Comparison of ENCODE assay signal across 9 cellular contexts in the genomic region with DNA sequence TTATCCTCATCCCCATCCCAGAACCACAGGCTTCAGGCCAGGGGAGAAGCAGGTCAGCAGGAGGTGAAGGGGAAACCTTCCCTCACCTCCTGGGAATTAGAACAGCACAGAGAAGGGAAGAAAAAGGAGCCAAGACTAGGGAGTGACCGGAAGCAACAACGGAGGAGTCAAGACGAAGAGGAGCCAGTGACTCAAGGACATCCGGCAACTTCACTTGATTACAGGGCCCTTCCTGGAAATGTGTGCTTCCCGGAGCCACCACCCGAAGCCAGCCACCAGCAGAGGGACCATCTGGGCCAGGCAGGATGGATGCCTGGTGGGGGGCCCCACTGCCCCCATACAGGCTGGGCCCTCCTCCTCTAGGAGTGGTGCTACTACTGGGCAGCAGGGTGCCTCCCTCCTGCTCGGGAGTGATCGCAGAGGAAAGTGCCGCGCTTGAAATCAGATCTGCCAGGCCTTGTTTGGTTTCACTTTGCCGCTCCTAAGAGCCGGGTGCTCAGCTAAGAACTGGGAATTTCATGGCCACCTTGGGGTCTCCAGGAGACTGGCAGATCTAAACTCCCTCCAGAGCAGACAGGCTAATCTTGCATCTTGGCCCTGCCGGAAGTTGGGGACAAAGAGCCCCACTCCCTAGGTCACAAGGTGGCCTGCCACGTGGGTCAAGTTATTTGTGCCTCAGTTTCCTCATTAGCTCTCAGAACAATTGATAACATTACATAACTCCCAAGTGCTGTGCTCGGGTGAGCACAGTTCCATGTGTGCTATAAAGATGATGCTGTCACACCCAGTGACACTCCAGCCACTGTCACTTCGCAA. TPM values are rescaled to one million over a fixed set of nuclear protein-coding genes. Genes with fewer than 3 reads are reported as not detected.
DNase-seq lines count a peak whose midpoint lies in the region; ATAC-seq, FAIRE-seq and TF ChIP-seq lines count a peak whose summit lies in the region.
"Had no signal": no experiment of that assay in that cellular context is flagged by ENCODE, and none has a peak within 500 bp of the region (broad histone marks: within the 10 kb centered on the region; RNA-seq: fewer than 3 reads in every experiment).

No MANE protein-coding gene starts in this region.

- peaks cover 72% of the 10 kb centered on the region for H3K4me1 ChIP-seq in A673 (ENCODE audit: insufficient read depth, low read length, poor library complexity, severe bottlenecking)
- peaks cover 40 to 63% (median 48%) of the 10 kb centered on the region in 3 donors for H3K4me1 ChIP-seq in pancreas

- H3K9me3 ChIP-seq in A673 (ENCODE audit: low read depth, low read length, poor library complexity, severe bottlenecking) = no peaks in the 10 kb centered on the region
- no peaks in the 10 kb centered on the region for H3K9me3 ChIP-seq in T-helper 17 cell (ENCODE audit: control insufficient read depth, low read length, poor library complexity, severe bottlenecking)
- H3K9me3 ChIP-seq in pancreas = no peaks in the 10 kb centered on the region

- POLR2A ChIA-PET in A673 (lab: Charles Lee; ENCODE audit: low non-redundant PET) = no interaction called here

- peaks cover 8% of the 10 kb centered on the region for H3K4me1 Mint-ChIP-seq in T-helper 17 cell
- H3K4me1 Mint-ChIP-seq in activated naive CD8-positive, alpha-beta T cell treated with anti-CD3 and anti-CD28 coated beads for 36 hours = peaks cover 2% of the 10 kb centered on the region

- WGBS in pancreas, 2 donors = 7% methylated on average over 16 of the region's 16 CpGs

- TF ChIP-seq CTCF in A673 (conservative IDR thresholded peaks at IDR 0.05; ENCODE audit: low read depth, low read length) = peak; percentile 58
- peak; percentile 47 for TF ChIP-seq CTCF in HFF-Myc (IDR thresholded peaks at IDR 0.05; ENCODE audit: low read depth, low read length, missing control alignments)
- peak; percentile 44 for TF ChIP-seq CTCF in fibroblast of the aortic adventitia (IDR thresholded peaks at IDR 0.05; ENCODE audit: insufficient read depth, low read length)
- no peak for TF ChIP-seq CTCF in pancreas (IDR thresholded peaks at IDR 0.05)

- DNase-seq in A673 (ENCODE audit: low spot score) (peak; percentile 94), HFF-Myc (ENCODE audit: extremely low read depth, low read depth) (no peak), T-helper 17 cell (no peak), fibroblast of the aortic adventitia (ENCODE audit: low read depth) (peak; percentile 88), pancreas (peak in 4 of 6 donors; percentile 43 to 68 (median 56)), germinal center (ENCODE audit: low spot score) (no peak)
- DNase-seq in activated CD4-positive, alpha-beta T cell treated with anti-CD3 and anti-CD28 coated beads, Interleukin-2, amount 50 U/mL, for 48 hours = no peak
- no peak for DNase-seq in activated naive CD8-positive, alpha-beta T cell treated with anti-CD3 and anti-CD28 coated beads for 36 hours

- H3K27me3 ChIP-seq in A673 (replicated peaks; ENCODE audit: insufficient read depth, low read depth, low read length, poor library complexity) (no peaks in the 10 kb centered on the region), pancreas (no peaks in the 10 kb centered on the region)

- ATAC-seq in T-helper 17 cell (no peak), pancreas (peak in 3 of 4 donors; percentile 2 to 24 (median 5))

- no peaks in the 10 kb centered on the region for H3K9me3 Mint-ChIP-seq in activated naive CD8-positive, alpha-beta T cell treated with anti-CD3 and anti-CD28 coated beads for 36 hours

- no peak overlapping the region for H3K27ac Mint-ChIP-seq in T-helper 17 cell
- no peak overlapping the region for H3K27ac Mint-ChIP-seq in activated naive CD8-positive, alpha-beta T cell treated with anti-CD3 and anti-CD28 coated beads for 36 hours

- H3K36me3 Mint-ChIP-seq in T-helper 17 cell (ENCODE audit: low read depth) = no peaks in the 10 kb centered on the region
- H3K36me3 Mint-ChIP-seq in activated naive CD8-positive, alpha-beta T cell treated with anti-CD3 and anti-CD28 coated beads for 36 hours = no peaks in the 10 kb centered on the region

- peak overlapping the region; percentile 38 for H3K4me3 ChIP-seq in A673 (ENCODE audit: low read depth, low read length, poor library complexity, severe bottlenecking)
- peak overlapping the region; percentile 41 for H3K4me3 ChIP-seq in HFF-Myc (replicated peaks; ENCODE audit: low read depth, low read length)
- peak overlapping the region; percentile 62 for H3K4me3 ChIP-seq in fibroblast of the aortic adventitia (ENCODE audit: low read depth, low read length)
- H3K4me3 ChIP-seq in pancreas = peak overlapping the region in 2 of 4 donors; percentile 24 to 40

- intact Hi-C loops in A673 (cut with micrococcal nuclease; ENCODE audit: unreplicated experiment) (no loop called here), pancreas (cut with DNase I) (loop anchor here in 1 of 3 donors (5.0 kb wide), 1 partner anchor 43 kb away; the partner anchor contains the start of gene CPSF4L)

- BruUV-seq in A673 (replicated peaks; lab: Mats Ljungman, UMichigan) = no TSS peak

- CTCF ChIA-PET in A673 (lab: Charles Lee) = no interaction called here

- H3K36me3 ChIP-seq in A673 (ENCODE audit: insufficient read depth, low read length, poor library complexity, severe bottlenecking) = no peaks in the 10 kb centered on the region
- H3K36me3 ChIP-seq in pancreas = no peaks in the 10 kb centered on the region

- H3K27me3 Mint-ChIP-seq in T-helper 17 cell = peaks cover 4% of the 10 kb centered on the region
- peaks cover 14% of the 10 kb centered on the region for H3K27me3 Mint-ChIP-seq in activated naive CD8-positive, alpha-beta T cell treated with anti-CD3 and anti-CD28 coated beads for 36 hours

- FAIRE-seq in pancreas (lab: Jason Lieb, UNC) = no peak
- FAIRE-seq: endometrium had no signal

- peak overlapping the region; percentile 91 for H3K27ac ChIP-seq in A673 (ENCODE audit: low read depth, low read length, poor library complexity, severe bottlenecking)
- H3K27ac ChIP-seq in pancreas = peak overlapping the region; percentile 43 to 99 (median 95)

- peak overlapping the region; percentile 77 for H3K4me3 Mint-ChIP-seq in T-helper 17 cell
- H3K4me3 Mint-ChIP-seq in activated naive CD8-positive, alpha-beta T cell treated with anti-CD3 and anti-CD28 coated beads for 36 hours = no peak overlapping the region

RNA-seq across cellular contexts. Expression of gene CDC42EP4, which starts 6.6 kb away (rescaled TPM):
- total RNA-seq in A673 (2021) (37.5 and 40.2 TPM in 2 replicates), T-helper 17 cell (1 to 10 TPM; 4.0 to 4.1 TPM), fibroblast of the aortic adventitia (ENCODE audit: low replicate concordance) (35.5 and 41.8 TPM in 2 replicates), pancreas (10 to 100 TPM; 43.2 to 56.2 (median 46.9) TPM)
- polyA plus RNA-seq in pancreas = 10 to 100 TPM; 24.2 to 28.9 TPM
- total RNA-seq in activated naive CD8-positive, alpha-beta T cell treated with anti-CD3 and anti-CD28 coated beads for 36 hours = under 1 TPM; 0.56 to 0.98 TPM

RNA-seq across cellular contexts. Expression of gene CPSF4L, which starts 43.5 kb away (rescaled TPM):
- 0.24 TPM in 1 of 2 replicates, not detected in the other for total RNA-seq in A673 (2021)
- not detected for total RNA-seq in T-helper 17 cell
- total RNA-seq in fibroblast of the aortic adventitia (ENCODE audit: low replicate concordance) = 1.1 TPM in 1 of 2 replicates, not detected in the other
- total RNA-seq in pancreas = under 1 TPM in 4 of 6 donors, not detected in 2; 0.19 to 0.67 (median 0.21) TPM
- not detected for polyA plus RNA-seq in pancreas
- total RNA-seq in activated naive CD8-positive, alpha-beta T cell treated with anti-CD3 and anti-CD28 coated beads for 36 hours = not detected

Comparison
In these comparisons a context has a peak if more than half of its experiments do, and no peak if none do; other contexts are left out.
1. DNase-seq: peak in A673 (single experiment), fibroblast of the aortic adventitia (single experiment) and pancreas (4 of 6); none in HFF-Myc (single experiment), T-helper 17 cell (0 of 3), activated CD4-positive, alpha-beta T cell treated with anti-CD3 and anti-CD28 coated beads, Interleukin-2, amount 50 U/mL, for 48 hours (0 of 2), germinal center (single experiment) and activated naive CD8-positive, alpha-beta T cell treated with anti-CD3 and anti-CD28 coated beads for 36 hours (single experiment).
2. CTCF ChIP-seq: peak in A673 (single experiment), HFF-Myc (single experiment) and fibroblast of the aortic adventitia (single experiment); none in pancreas (0 of 4).